19 cellular contexts compared by ENCODE assay signal in genomic region chr10:80506836-80507483, GRCh38. TPM values are rescaled to one million over a fixed set of nuclear protein-coding genes. Genes with fewer than 3 reads are reported as not detected.
A peak's percentile ranks its signal among the peaks of the same experiment; 100 is the strongest.
DNase-seq lines count a peak whose midpoint lies in the region; ATAC-seq, FAIRE-seq and TF ChIP-seq lines count a peak whose summit lies in the region.
"Had no signal": no experiment of that assay in that cellular context is flagged by ENCODE, and none has a peak within 500 bp of the region (broad histone marks: within the 10 kb centered on the region; RNA-seq: fewer than 3 reads in every experiment).

No MANE protein-coding gene starts in this region.

- ATAC-seq in A549 (no peak), GM21723 (IDR thresholded peaks at IDR 0.05; ENCODE audit: unreplicated experiment) (no peak), pancreas (no peak)
- ATAC-seq: GM23338 had no signal

- intact Hi-C loops in Caco-2 (cut with micrococcal nuclease; ENCODE audit: unreplicated experiment) = loop anchor here (1.0 to 2.0 kb wide), 5 partner anchors 20 to 58 kb away; no protein-coding TSS in a partner anchor
- intact Hi-C loops in breast epithelium (cut with DNase I; ENCODE audit: low total_unique reads) = no loop called here
- intact Hi-C loops in pancreas (cut with DNase I) = loop anchor here in 2 of 3 donors (5.0 to 10.0 kb wide), 2 partner anchors 60 to 62 kb away; no protein-coding TSS in a partner anchor

- H3K27me3 Mint-ChIP-seq in Caco-2 (ENCODE audit: insufficient read depth, unreplicated experiment) (no peaks in the 10 kb centered on the region), nephron (ENCODE audit: low read depth) (peaks cover 3% of the 10 kb centered on the region)
- H3K27me3 Mint-ChIP-seq: central memory CD8-positive, alpha-beta T cell; memory B cell had no signal

- H3K4me1 ChIP-seq in A549 = peaks cover 100% of the 10 kb centered on the region
- H3K4me1 ChIP-seq in Caco-2 = peaks cover 89% of the 10 kb centered on the region
- peaks cover 22 to 25% of the 10 kb centered on the region in 2 donors for H3K4me1 ChIP-seq in breast epithelium
- H3K4me1 ChIP-seq in pancreas = peaks cover 7 to 36% (median 7%) of the 10 kb centered on the region in 3 donors

- peak overlapping the region; percentile 55 for H3K4me2 ChIP-seq in A549
- H3K4me2 ChIP-seq: GM23338 had no signal

- CTCF ChIA-PET in A549 (lab: Yijun Ruan, JAX) = interaction anchor here (1.2 to 21.6 kb wide), 9 partner anchors 7 to 75 kb away, joined by 3 to 928 read pairs (median 9); partner anchors contain the start of gene TSPAN14
- CTCF ChIA-PET in Caco-2 (lab: Charles Lee) = interaction anchor here (0.6 to 3.3 kb wide), 9 partner anchors 34 to 124 kb away, joined by 3 to 60 read pairs (median 6); no protein-coding TSS in a partner anchor

- no peak for TF ChIP-seq CTCF in A549 (IDR thresholded peaks at IDR 0.05)
- TF ChIP-seq CTCF in Caco-2 (IDR thresholded peaks at IDR 0.05; ENCODE audit: insufficient read depth in 1 of 2, low read depth in 1 of 2, low read length in 1 of 2, severe bottlenecking in 1 of 2, unreplicated experiment in 1 of 2) = no peak
- no peak for TF ChIP-seq CTCF in breast epithelium (IDR thresholded peaks at IDR 0.05)
- no peak for TF ChIP-seq CTCF in nephron (IDR thresholded peaks at IDR 0.05; ENCODE audit: unreplicated experiment in 3 of 3)
- no peak for TF ChIP-seq CTCF in pancreas (IDR thresholded peaks at IDR 0.05)

- no peak for DNase-seq in A549 (ENCODE audit: low read depth in 1 of 2, low spot score in 1 of 2)
- DNase-seq in Caco-2 = peak; percentile 43 to 56
- no peak for DNase-seq in breast epithelium (ENCODE audit: low spot score in 2 of 2)
- DNase-seq in NCI-H226 = no peak
- DNase-seq in pancreas = no peak
- no peak for DNase-seq in D341Med (ENCODE audit: low spot score)
- DNase-seq: activated CD4-positive, alpha-beta T cell treated with anti-CD3 and anti-CD28 coated beads, Interleukin-2, amount 50 U/mL, for 4 hours; NCI-H187 treated with DMSO at 0.1 percent for 48 hours; NCI-H748 treated with DMSO at 0.1 percent for 48 hours; RPMI8226; stimulated activated CD8-positive, alpha-beta memory T cell treated with anti-CD3 and anti-CD28 coated beads, Interleukin-4, amount 100 ng/mL, for 48 hours had no signal

- H3K27ac Mint-ChIP-seq in Caco-2 (ENCODE audit: unreplicated experiment) (peak overlapping the region; percentile 87), nephron (peak overlapping the region; percentile 34 to 93 (median 93))
- H3K27ac Mint-ChIP-seq: GM23338, memory B cell had no signal

- BruUV-seq in Caco-2 (replicated peaks; lab: Mats Ljungman, UMichigan) = no TSS peak

- H3K4me1 Mint-ChIP-seq in Caco-2 (ENCODE audit: low read depth, unreplicated experiment) = peaks cover 59% of the 10 kb centered on the region
- H3K4me1 Mint-ChIP-seq in nephron = peaks cover 60% of the 10 kb centered on the region

- TF ChIP-seq POLR2A in A549 (IDR thresholded peaks at IDR 0.05; ENCODE audit: low read length) (no peak), breast epithelium (IDR thresholded peaks at IDR 0.05) (no peak)

- no peak for TF ChIP-seq RAD21 in A549 (conservative IDR thresholded peaks at IDR 0.05 in 1 of 2, IDR thresholded peaks at IDR 0.05 in 1 of 2)

- POLR2A ChIA-PET in A549 (lab: Yijun Ruan, JAX) = no interaction called here
- POLR2A ChIA-PET in Caco-2 (lab: Charles Lee) = interaction anchor here (0.6 to 3.5 kb wide), 6 partner anchors 46 to 99 kb away, joined by 3 to 13 read pairs (median 6); partner anchors contain the start of gene PRXL2A

- no peaks in the 10 kb centered on the region for H3K27me3 ChIP-seq in Caco-2 (replicated peaks; ENCODE audit: control insufficient read depth, insufficient read depth, low read length)
- H3K27me3 ChIP-seq in breast epithelium = no peaks in the 10 kb centered on the region
- H3K27me3 ChIP-seq in pancreas = no peaks in the 10 kb centered on the region

- no peak for FAIRE-seq in A549 (lab: Jason Lieb, UNC)
- FAIRE-seq in pancreas (lab: Jason Lieb, UNC) = no peak
- FAIRE-seq: urothelium cell line had no signal

- H3K9me3 Mint-ChIP-seq in Caco-2 (ENCODE audit: unreplicated experiment) (no peaks in the 10 kb centered on the region), nephron (no peaks in the 10 kb centered on the region)
- H3K9me3 Mint-ChIP-seq: central memory CD8-positive, alpha-beta T cell; GM23338; memory B cell had no signal

- peak overlapping the region; percentile 100 for H3K27ac ChIP-seq in A549
- H3K27ac ChIP-seq in breast epithelium = peak overlapping the region; percentile 50 to 92
- peak overlapping the region in 2 of 4 donors; percentile 12 to 65 for H3K27ac ChIP-seq in pancreas

- H3K4me3 Mint-ChIP-seq in Caco-2 (ENCODE audit: unreplicated experiment) (peak overlapping the region; percentile 66), nephron (no peak overlapping the region)
- H3K4me3 Mint-ChIP-seq: central memory CD8-positive, alpha-beta T cell; GM23338; memory B cell had no signal

- no peak for TF ChIP-seq EP300 in A549 (IDR thresholded peaks at IDR 0.05)

- H3K9me3 ChIP-seq in A549 (no peaks in the 10 kb centered on the region), Caco-2 (no peaks in the 10 kb centered on the region), breast epithelium (no peaks in the 10 kb centered on the region), pancreas (no peaks in the 10 kb centered on the region)

- 0 out of 3 replicates have a peak overlapping the region, but pooled peaks have one; percentile 8 for H3K4me3 ChIP-seq in A549
- H3K4me3 ChIP-seq in Caco-2 (ENCODE audit: low read depth, low read length) = no peak overlapping the region
- no peak overlapping the region for H3K4me3 ChIP-seq in breast epithelium
- H3K4me3 ChIP-seq in pancreas = no peak overlapping the region
- H3K4me3 ChIP-seq: GM23338 had no signal

- peaks cover 98% of the 10 kb centered on the region for H3K36me3 Mint-ChIP-seq in Caco-2 (ENCODE audit: insufficient read depth, unreplicated experiment)
- peaks cover 38% of the 10 kb centered on the region for H3K36me3 Mint-ChIP-seq in nephron (ENCODE audit: low read depth)

- H3K36me3 ChIP-seq in Caco-2 (ENCODE audit: control insufficient read depth, insufficient read depth, low read length) (peaks cover 7% of the 10 kb centered on the region), breast epithelium (peaks cover 2% of the 10 kb centered on the region), pancreas (peaks cover 0 to 24% (median 0%) of the 10 kb centered on the region in 3 donors)

- WGBS in A549 (ENCODE audit: missing lambda C conversion rate) = 63% methylated on average over 10 of the region's 13 CpGs
- WGBS in pancreas, 2 donors = 84 to 91% methylated on average over 13 of the region's 13 CpGs

TF ChIP-seq in A549, 52 proteins besides CTCF, POLR2A, EP300 and RAD21 (continues in another document):
- no peak for TF ChIP-seq BHLHE40 (IDR thresholded peaks at IDR 0.05; ENCODE audit: low read depth, low read length)
- no peak for TF ChIP-seq TFCP2L1 (CRISPR knock-in tag; IDR thresholded peaks at IDR 0.05)
- no peak for TF ChIP-seq CHD2 (IDR thresholded peaks at IDR 0.05; ENCODE audit: low read length, partially characterized antibody)
- no peak for TF ChIP-seq HDAC2 (IDR thresholded peaks at IDR 0.05)
- TF ChIP-seq KDM5A (IDR thresholded peaks at IDR 0.05) = no peak
- no peak for TF ChIP-seq MAFK (IDR thresholded peaks at IDR 0.05; ENCODE audit: partially characterized antibody)
- no peak for TF ChIP-seq HOXB13 (CRISPR knock-in tag; IDR thresholded peaks at IDR 0.05; ENCODE audit: low read depth)
- no peak for TF ChIP-seq CHD4 (IDR thresholded peaks at IDR 0.05; ENCODE audit: borderline replicate concordance)
- no peak for TF ChIP-seq E2F6 (IDR thresholded peaks at IDR 0.05; ENCODE audit: borderline replicate concordance, low read depth)
- no peak for TF ChIP-seq MAX (IDR thresholded peaks at IDR 0.05)
- TF ChIP-seq SREBF2 (IDR thresholded peaks at IDR 0.05) = no peak
- TF ChIP-seq ZSCAN20 (CRISPR knock-in tag; IDR thresholded peaks at IDR 0.05) = no peak
- TF ChIP-seq ZC3H11A (IDR thresholded peaks at IDR 0.05) = no peak

RNA-seq across cellular contexts. Expression of gene SH2D4B, which starts 30.7 kb away (rescaled TPM):
- 0.01 and 0.04 TPM in 2 replicates for polyA plus RNA-seq in A549 (2011; rRNA removed)
- 0.01 TPM in 1 of 2 replicates, not detected in the other for polyA plus RNA-seq in A549 (2012; cell fraction: cytosol; rRNA removed)
- 0.02 and 0.04 TPM in 2 replicates for polyA plus RNA-seq in A549 (2012; cell fraction: nucleus; rRNA removed)
- 0.03 to 0.12 TPM (median 0.03 TPM) in 3 replicates for polyA plus RNA-seq in A549 (2017; fragmentation: RNase III; extraction: RNeasy Plus Mini Kit Qiagen cat#74134 plus additional on column Dnase treatment)
- polyA minus RNA-seq in A549 (2011; rRNA and poly(A)+ RNA removed) = 0.10 and 0.25 TPM in 2 replicates
- 0.09 and 0.23 TPM in 2 replicates for total RNA-seq in Caco-2 (2022)
- total RNA-seq in breast epithelium = under 1 TPM in 2 of 3 donors, not detected in 1; 0.15 to 0.16 TPM
- total RNA-seq in pancreas = not detected
- polyA plus RNA-seq in pancreas = under 1 TPM in 1 of 2 donors, not detected in 1; 0.02 TPM
- total RNA-seq: epithelial cell of proximal tubule, GM23338 had no signal
- polyA plus RNA-seq: BJ had no signal

RNA-seq across cellular contexts. Expression of gene TSPAN14, which starts 52.9 kb away (rescaled TPM):
- polyA plus RNA-seq in A549 (2011; rRNA removed) = 87.0 and 97.1 TPM in 2 replicates
- polyA plus RNA-seq in A549 (2012; cell fraction: cytosol; rRNA removed) = 119 and 152 TPM in 2 replicates
- 147 and 164 TPM in 2 replicates for polyA plus RNA-seq in A549 (2012; cell fraction: nucleus; rRNA removed)
- 101 to 124 TPM (median 121 TPM) in 3 replicates for polyA plus RNA-seq in A549 (2017; fragmentation: RNase III; extraction: RNeasy Plus Mini Kit Qiagen cat#74134 plus additional on column Dnase treatment)
- 68.4 and 91.9 TPM in 2 replicates for polyA minus RNA-seq in A549 (2011; rRNA and poly(A)+ RNA removed)
- 138 and 140 TPM in 2 replicates for total RNA-seq in Caco-2 (2022)
- total RNA-seq in breast epithelium = 10 to 100 TPM; 52.8 to 76.8 (median 74.8) TPM
- total RNA-seq in pancreas = 10 to 100 TPM; 20.5 to 61.9 (median 26.2) TPM
- 10 to 100 TPM; 10.6 to 18.8 TPM for polyA plus RNA-seq in pancreas

Comparison
In these comparisons a context has a peak if more than half of its experiments do, and no peak if none do; other contexts are left out.
1. DNase-seq: peak in Caco-2 (2 of 2); none in A549 (0 of 2), breast epithelium (0 of 2), NCI-H226 (single experiment), pancreas (0 of 6) and D341Med (single experiment).